ENCODE assay signal across 23 cellular contexts in genomic region chr4:80423553-80424224, GRCh38.
DNase-seq lines count a peak whose midpoint lies in the region; ATAC-seq and TF ChIP-seq lines count a peak whose summit lies in the region.
"Had no signal": no experiment of that assay in that cellular context is flagged by ENCODE, and none has a peak within 500 bp of the region (broad histone marks: within the 10 kb centered on the region; RNA-seq: fewer than 3 reads in every experiment).

No MANE protein-coding gene starts in this region.

- ATAC-seq in stimulated activated naive CD8-positive, alpha-beta T cell treated with anti-CD3 and anti-CD28 coated beads, Interleukin-15, amount 100 ng/mL, for 72 hours: no peak
- ATAC-seq in stimulated activated naive CD8-positive, alpha-beta T cell treated with anti-CD3 and anti-CD28 coated beads, Interleukin-15, Interleukin-2, amounts not matched to agents 100 U/mL and 50 U/mL, for 24 hours: no peak
- peak in 1 of 4 experiments; percentile 13 for ATAC-seq in T-cell (replicated peaks in 1 of 4)
- ATAC-seq in gastroesophageal sphincter: peak; percentile 43
- ATAC-seq in HG03135 (IDR thresholded peaks at IDR 0.05; ENCODE audit: unreplicated experiment): no peak
- ATAC-seq in HG03108 (IDR thresholded peaks at IDR 0.05; ENCODE audit: unreplicated experiment): no peak
- ATAC-seq: left lung had no signal

- CTCF ChIA-PET in T-cell (lab: Charles Lee): no interaction called here

- H3K9me3 ChIP-seq in gastroesophageal sphincter (peaks cover 0 to 2% (median 0%) of the 10 kb centered on the region in 3 donors), suprapubic skin (no peaks in the 10 kb centered on the region)
- H3K9me3 ChIP-seq: left lung, mucosa of descending colon, thoracic aorta had no signal

- no peak for TF ChIP-seq EP300 in gastroesophageal sphincter (IDR thresholded peaks at IDR 0.05)
- no peak for TF ChIP-seq EP300 in suprapubic skin (IDR thresholded peaks at IDR 0.05)

- TF ChIP-seq CTCF in gastroesophageal sphincter (IDR thresholded peaks at IDR 0.05) (no peak), suprapubic skin (IDR thresholded peaks at IDR 0.05) (no peak)

- H3K27ac Mint-ChIP-seq in stimulated activated naive CD8-positive, alpha-beta T cell treated with anti-CD3 and anti-CD28 coated beads, Interleukin-15, amount 100 ng/mL, for 72 hours: peak overlapping the region; percentile 12 to 77
- H3K27ac Mint-ChIP-seq in T-cell: peak overlapping the region; percentile 7 to 50
- H3K27ac Mint-ChIP-seq: CD4-positive, alpha-beta T cell; T-helper 1 cell treated with Interleukin-12 subunit alpha and Interleukin-12 subunit beta and Interleukin-4 antibody, amounts not matched to agents 30 μg/mL and 1 μg/mL, for 36 hours had no signal

- H3K27me3 ChIP-seq in gastroesophageal sphincter (no peaks in the 10 kb centered on the region), suprapubic skin (no peaks in the 10 kb centered on the region)
- H3K27me3 ChIP-seq: brain microvascular endothelial cell, left lung had no signal

- H3K36me3 Mint-ChIP-seq in T-cell: no peaks in the 10 kb centered on the region

- H3K27ac ChIP-seq in gastroesophageal sphincter: no peak overlapping the region
- H3K27ac ChIP-seq in suprapubic skin: no peak overlapping the region
- H3K27ac ChIP-seq: brain microvascular endothelial cell, left lung, thoracic aorta, VCaP had no signal

- peaks cover 16% of the 10 kb centered on the region for H3K4me1 Mint-ChIP-seq in stimulated activated naive CD8-positive, alpha-beta T cell treated with anti-CD3 and anti-CD28 coated beads, Interleukin-15, amount 100 ng/mL, for 72 hours
- H3K4me1 Mint-ChIP-seq in T-cell: peaks cover 7 to 36% (median 28%) of the 10 kb centered on the region in 3 donors

- peaks cover 2 to 10% of the 10 kb centered on the region in 2 donors for H3K9me3 Mint-ChIP-seq in stimulated activated naive CD8-positive, alpha-beta T cell treated with anti-CD3 and anti-CD28 coated beads, Interleukin-15, amount 100 ng/mL, for 72 hours
- no peaks in the 10 kb centered on the region for H3K9me3 Mint-ChIP-seq in T-cell
- H3K9me3 Mint-ChIP-seq: T-helper 1 cell treated with Interleukin-12 subunit alpha and Interleukin-12 subunit beta and Interleukin-4 antibody, amounts not matched to agents 30 μg/mL and 1 μg/mL, for 36 hours had no signal

- no peak for TF ChIP-seq POLR2A in gastroesophageal sphincter (IDR thresholded peaks at IDR 0.05)
- TF ChIP-seq POLR2A in suprapubic skin (IDR thresholded peaks at IDR 0.05): no peak

- H3K27me3 Mint-ChIP-seq in stimulated activated naive CD8-positive, alpha-beta T cell treated with anti-CD3 and anti-CD28 coated beads, Interleukin-15, amount 100 ng/mL, for 72 hours: no peaks in the 10 kb centered on the region
- H3K27me3 Mint-ChIP-seq in T-cell: no peaks in the 10 kb centered on the region
- H3K27me3 Mint-ChIP-seq: CD4-positive, alpha-beta T cell had no signal

- H3K36me3 ChIP-seq in gastroesophageal sphincter (no peaks in the 10 kb centered on the region), suprapubic skin (no peaks in the 10 kb centered on the region)
- H3K36me3 ChIP-seq: brain microvascular endothelial cell, left lung, thoracic aorta had no signal

- H3K4me3 ChIP-seq in gastroesophageal sphincter: no peak overlapping the region
- H3K4me3 ChIP-seq in suprapubic skin: no peak overlapping the region
- H3K4me3 ChIP-seq: left lung, mucosa of descending colon, thoracic aorta had no signal

- H3K4me1 ChIP-seq in gastroesophageal sphincter (no peaks in the 10 kb centered on the region), suprapubic skin (no peaks in the 10 kb centered on the region)
- H3K4me1 ChIP-seq: left lung had no signal

- no peak for DNase-seq in stimulated activated naive CD8-positive, alpha-beta T cell treated with anti-CD3 and anti-CD28 coated beads, Interleukin-15, amount 100 ng/mL, for 72 hours
- no peak for DNase-seq in stimulated activated naive CD8-positive, alpha-beta T cell treated with anti-CD3 and anti-CD28 coated beads, Interleukin-15, Interleukin-2, amounts not matched to agents 100 U/mL and 50 U/mL, for 24 hours
- DNase-seq in T-cell (no peak), kidney glomerular epithelial cell (lab: John Stamatoyannopoulos, UW) (no peak), suprapubic skin (ENCODE audit: low spot score in 2 of 2) (no peak)
- DNase-seq: activated CD4-positive, alpha-beta T cell treated with anti-CD3 and anti-CD28 coated beads, Interleukin-2, amount 50 U/mL, for 4 hours; activated naive CD4-positive, alpha-beta T cell treated with anti-CD3 and anti-CD28 coated beads, Interleukin-2, amount 50 U/mL, for 16 hours; activated T-cell treated with anti-CD3 and anti-CD28 coated beads, Interleukin-2, amount 50 U/mL, for 1 hour; brain microvascular endothelial cell; CD4-positive, alpha-beta T cell; dermis blood vessel endothelial cell; DMS79; mucosa of descending colon; NCI-H1105 treated with DMSO at 0.1 percent for 48 hours; NCI-H524; stimulated activated CD8-positive, alpha-beta memory T cell treated with anti-CD3 and anti-CD28 coated beads, Interleukin-4, amount 100 ng/mL, for 48 hours had no signal

- no peak overlapping the region for H3K4me3 Mint-ChIP-seq in stimulated activated naive CD8-positive, alpha-beta T cell treated with anti-CD3 and anti-CD28 coated beads, Interleukin-15, amount 100 ng/mL, for 72 hours
- no peak overlapping the region for H3K4me3 Mint-ChIP-seq in T-cell
- H3K4me3 Mint-ChIP-seq: CD4-positive, alpha-beta T cell; T-helper 1 cell treated with Interleukin-12 subunit alpha and Interleukin-12 subunit beta and Interleukin-4 antibody, amounts not matched to agents 30 μg/mL and 1 μg/mL, for 36 hours had no signal

- WGBS in gastroesophageal sphincter (ENCODE audit: low coverage in 1 of 2), 2 donors: 83% methylated on average over 3 of the region's 3 CpGs; no CpG with 5 or more reads in 1 of the 2 donors
- WGBS in suprapubic skin: 92% methylated on average over 3 of the region's 3 CpGs

- POLR2A ChIA-PET in T-cell (lab: Charles Lee): no interaction called here
